In the genomic region with DNA sequence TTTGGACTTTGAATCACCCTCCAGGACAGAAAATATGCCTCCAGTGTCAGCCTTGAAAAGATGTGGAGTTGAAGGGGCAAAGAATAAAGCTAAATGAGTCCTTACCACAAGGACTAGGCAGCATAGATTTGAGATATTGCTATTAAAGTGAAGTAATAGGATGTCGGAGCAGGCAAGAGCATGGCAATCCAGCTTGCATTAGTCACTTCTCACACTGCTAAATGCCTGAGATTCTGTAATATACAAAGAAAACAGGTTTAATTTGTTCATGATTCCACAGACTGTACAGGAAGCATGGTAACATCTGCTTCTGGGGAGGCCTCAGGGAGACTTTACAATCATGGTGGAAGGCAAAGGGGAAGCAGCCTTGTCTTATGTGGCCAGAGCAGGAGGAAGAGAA, we compare ENCODE assay signal across 21 cellular contexts.
"Had no signal": no experiment of that assay in that cellular context is flagged by ENCODE, and none has a peak within 500 bp of the region (broad histone marks: within the 10 kb centered on the region; RNA-seq: fewer than 3 reads in every experiment).

No MANE protein-coding gene starts in this region.

- H3K4me3 ChIP-seq: hepatocyte, lung, neural progenitor cell, right lobe of liver, upper lobe of right lung had no signal

- H3K36me3 ChIP-seq: neural progenitor cell, right lobe of liver, upper lobe of right lung had no signal

- H3K27ac ChIP-seq: hepatocyte, neural progenitor cell, right lobe of liver, upper lobe of right lung, VCaP had no signal

- H3K27me3 ChIP-seq: hepatocyte, neural progenitor cell, right lobe of liver, upper lobe of right lung had no signal

- H3K4me2 ChIP-seq: hepatocyte, neural progenitor cell had no signal

- H3K9ac ChIP-seq: neural progenitor cell had no signal

- H3K4me1 ChIP-seq: right lobe of liver, upper lobe of right lung had no signal

- DNase-seq: activated CD4-positive, alpha-beta memory T cell treated with anti-CD3 and anti-CD28 coated beads, Interleukin-2, amount 10 ng/mL, durations not matched to agents 7 days and 5 days; activated CD4-positive, alpha-beta T cell treated with anti-CD3 and anti-CD28 coated beads, Interleukin-2, amount 10 ng/mL, durations not matched to agents 24 days and 14 days; activated gamma-delta T cell; activated naive CD4-positive, alpha-beta T cell treated with anti-CD3 and anti-CD28 coated beads, Interleukin-2, amount 50 U/mL, for 16 hours; activated naive CD8-positive, alpha-beta T cell treated with anti-CD3 and anti-CD28 coated beads, Interleukin-2, amount 50 U/mL, for 24 hours; activated T-cell treated with anti-CD3 and anti-CD28 coated beads, Interleukin-2, amount 50 U/mL, for 72 hours; aorta; cerebellar nuclear complex; glutamatergic neuron; immature natural killer cell; naive thymus-derived CD8-positive, alpha-beta T cell; posterior cingulate gyrus; right lobe of liver; stimulated activated CD4-positive, alpha-beta T cell treated with anti-CD3 and anti-CD28 coated beads, Interleukin-2, amount 100 ng/mL, for 48 hours; stimulated activated naive CD4-positive, alpha-beta T cell treated with Interleukin-2 at 50 U/mL for 16 hours; T-helper 17 cell; upper lobe of right lung had no signal

- H2AFZ ChIP-seq: hepatocyte, neural progenitor cell had no signal

- H3K79me2 ChIP-seq: hepatocyte had no signal

- H3K9me3 ChIP-seq: right lobe of liver, upper lobe of right lung had no signal
